Comparison of ENCODE assay signal across 12 cellular contexts in genomic region chr2:174561283-174562275, GRCh38. TPM values are rescaled to one million over a fixed set of nuclear protein-coding genes. Genes with fewer than 3 reads are reported as not detected.
DNase-seq lines count a peak whose midpoint lies in the region; ATAC-seq, FAIRE-seq and TF ChIP-seq lines count a peak whose summit lies in the region.
"Had no signal": no experiment of that assay in that cellular context is flagged by ENCODE, and none has a peak within 500 bp of the region (broad histone marks: within the 10 kb centered on the region; RNA-seq: fewer than 3 reads in every experiment).

No MANE protein-coding gene starts in this region.

- H3K4me3 ChIP-seq in left lung: no peak overlapping the region
- H3K4me3 ChIP-seq in suprapubic skin: no peak overlapping the region
- H3K4me3 ChIP-seq: BLaER1 had no signal

- no peak for TF ChIP-seq EP300 in suprapubic skin (IDR thresholded peaks at IDR 0.05)

- H3K36me3 Mint-ChIP-seq in T-helper 1 cell treated with Interleukin-12 subunit alpha and Interleukin-12 subunit beta and Interleukin-4 antibody, amounts not matched to agents 30 μg/mL and 1 μg/mL, for 36 hours (ENCODE audit: low read depth): peaks cover 44% of the 10 kb centered on the region

- H3K27ac Mint-ChIP-seq in T-helper 1 cell treated with Interleukin-12 subunit alpha and Interleukin-12 subunit beta and Interleukin-4 antibody, amounts not matched to agents 30 μg/mL and 1 μg/mL, for 36 hours: peak overlapping the region; percentile 6
- H3K27ac Mint-ChIP-seq: progenitor cell of endocrine pancreas had no signal

- no peaks in the 10 kb centered on the region for H3K27me3 Mint-ChIP-seq in T-helper 1 cell treated with Interleukin-12 subunit alpha and Interleukin-12 subunit beta and Interleukin-4 antibody, amounts not matched to agents 30 μg/mL and 1 μg/mL, for 36 hours (ENCODE audit: low read depth)
- H3K27me3 Mint-ChIP-seq: progenitor cell of endocrine pancreas had no signal

- peaks cover 0 to 81% of the 10 kb centered on the region in 2 donors for H3K36me3 ChIP-seq in left lung
- H3K36me3 ChIP-seq in suprapubic skin: peaks cover 22% of the 10 kb centered on the region

- TF ChIP-seq POLR2A in suprapubic skin (IDR thresholded peaks at IDR 0.05): no peak
- no peak for TF ChIP-seq POLR2A in GM12891 (IDR thresholded peaks at IDR 0.05; ENCODE audit: low read depth, low read length)

- peak; percentile 64 for ATAC-seq in left lung
- no peak for ATAC-seq in HG03469 (IDR thresholded peaks at IDR 0.05; ENCODE audit: unreplicated experiment)

- DNase-seq in T-helper 1 cell (no peak), cerebellum (ENCODE audit: low spot score) (peak; percentile 85), left lung (no peak), suprapubic skin (ENCODE audit: low spot score in 2 of 2) (no peak), GM12891 (ENCODE audit: insufficient read length, low spot score) (no peak)
- DNase-seq in activated CD4-positive, CD25-positive, alpha-beta regulatory T cell (lab: John Stamatoyannopoulos, UW): no peak
- DNase-seq: activated CD8-positive, alpha-beta memory T cell treated with anti-CD3 and anti-CD28 coated beads, Interleukin-2, amount 50 U/mL, for 4 hours; NCI-H226 had no signal

- no peaks in the 10 kb centered on the region for H3K9me3 ChIP-seq in left lung
- H3K9me3 ChIP-seq in suprapubic skin: no peaks in the 10 kb centered on the region
- H3K9me3 ChIP-seq: BLaER1 had no signal

- peaks cover 4% of the 10 kb centered on the region for H3K4me1 Mint-ChIP-seq in T-helper 1 cell treated with Interleukin-12 subunit alpha and Interleukin-12 subunit beta and Interleukin-4 antibody, amounts not matched to agents 30 μg/mL and 1 μg/mL, for 36 hours (ENCODE audit: low read depth)

- no peak overlapping the region for H3K4me3 Mint-ChIP-seq in T-helper 1 cell treated with Interleukin-12 subunit alpha and Interleukin-12 subunit beta and Interleukin-4 antibody, amounts not matched to agents 30 μg/mL and 1 μg/mL, for 36 hours

- H3K27me3 ChIP-seq in left lung: no peaks in the 10 kb centered on the region
- H3K27me3 ChIP-seq in suprapubic skin: no peaks in the 10 kb centered on the region
- H3K27me3 ChIP-seq: BLaER1 had no signal

- H3K4me1 ChIP-seq in left lung (peaks cover 0 to 4% of the 10 kb centered on the region in 2 donors), suprapubic skin (peaks cover 10% of the 10 kb centered on the region)
- H3K4me1 ChIP-seq: BLaER1 had no signal

- intact Hi-C loops in left lung (cut with DNase I): no loop called here

- no peaks in the 10 kb centered on the region for H3K9me3 Mint-ChIP-seq in T-helper 1 cell treated with Interleukin-12 subunit alpha and Interleukin-12 subunit beta and Interleukin-4 antibody, amounts not matched to agents 30 μg/mL and 1 μg/mL, for 36 hours

- TF ChIP-seq CTCF in left lung (IDR thresholded peaks at IDR 0.05): no peak
- TF ChIP-seq CTCF in suprapubic skin (IDR thresholded peaks at IDR 0.05): no peak

- no peak for FAIRE-seq in GM12891 (lab: Jason Lieb, UNC)

- H3K27ac ChIP-seq in left lung: no peak overlapping the region
- H3K27ac ChIP-seq in suprapubic skin: peak overlapping the region; percentile 19
- H3K27ac ChIP-seq: BLaER1 had no signal

- WGBS in suprapubic skin: 46% methylated on average over 11 of the region's 11 CpGs

TF ChIP-seq in GM12891, 5 proteins besides CTCF, POLR2A, EP300 and RAD21:
- no peak for TF ChIP-seq POLR2AphosphoS5 (IDR thresholded peaks at IDR 0.05; ENCODE audit: low read depth, low read length)
- TF ChIP-seq SPI1 (IDR thresholded peaks at IDR 0.05; ENCODE audit: low read depth, low read length): no peak
- TF ChIP-seq TAF1 (IDR thresholded peaks at IDR 0.05; ENCODE audit: low read depth, low read length): no peak

RNA-seq across cellular contexts. Expression of gene WIPF1, which starts 36.0 kb away (rescaled TPM):
- 10.1 TPM for total RNA-seq in cerebellum
- 100 to 1,000 TPM in 1 of 2 donors, 10 to 100 TPM in 1; 47.5 to 117 TPM for total RNA-seq in left lung
- total RNA-seq in suprapubic skin: 10 to 100 TPM in 1 of 4 donors, 1 to 10 TPM in 3; 4.8 to 21.8 (median 7.3) TPM
- polyA plus RNA-seq in GM12891 (2012; ENCODE audit: low read depth, missing spikeins): 91.7 TPM
